ENCODE assay signal across 20 cellular contexts in genomic region chr22:36222887-36223450, GRCh38. TPM values are rescaled to one million over a fixed set of nuclear protein-coding genes. Genes with fewer than 3 reads are reported as not detected.
"Had no signal": no experiment of that assay in that cellular context is flagged by ENCODE, and none has a peak within 500 bp of the region (broad histone marks: within the 10 kb centered on the region; RNA-seq: fewer than 3 reads in every experiment).

No MANE protein-coding gene starts in this region.

- H3K4me3 ChIP-seq: Peyer's patch, SJCRH30 had no signal

- H3K4me3 Mint-ChIP-seq: activated B cell treated with CpG ODN at 0.5 μM for 24 hours; activated CD4-positive, alpha-beta T cell treated with anti-CD3 and anti-CD28 coated beads, Interleukin-2, amount 10 ng/mL, durations not matched to agents 24 days and 14 days; activated naive CD8-positive, alpha-beta T cell treated with anti-CD3 and anti-CD28 coated beads for 36 hours had no signal

- H3K9me3 Mint-ChIP-seq: activated B cell treated with CpG ODN at 0.5 μM for 24 hours; activated CD4-positive, alpha-beta T cell treated with anti-CD3 and anti-CD28 coated beads, Interleukin-2, amount 10 ng/mL, durations not matched to agents 24 days and 14 days; activated naive CD8-positive, alpha-beta T cell treated with anti-CD3 and anti-CD28 coated beads for 36 hours had no signal

- H3K36me3 ChIP-seq: SJCRH30 had no signal

- H3K27me3 Mint-ChIP-seq: activated naive CD8-positive, alpha-beta T cell treated with anti-CD3 and anti-CD28 coated beads for 36 hours had no signal

- H3K27ac Mint-ChIP-seq: activated B cell treated with CpG ODN at 0.5 μM for 24 hours; activated CD4-positive, alpha-beta T cell treated with anti-CD3 and anti-CD28 coated beads, Interleukin-2, amount 10 ng/mL, durations not matched to agents 24 days and 14 days; activated naive CD8-positive, alpha-beta T cell treated with anti-CD3 and anti-CD28 coated beads for 36 hours had no signal

- DNase-seq: activated B cell treated with CpG ODN at 0.5 μM for 24 hours; activated CD4-positive, alpha-beta T cell treated with anti-CD3 and anti-CD28 coated beads for 1 hour; activated CD4-positive, alpha-beta T cell treated with anti-CD3 and anti-CD28 coated beads, Interleukin-2, amount 10 ng/mL, durations not matched to agents 24 days and 14 days; activated CD4-positive, alpha-beta T cell treated with anti-CD3 and anti-CD28 coated beads, Interleukin-2, amount 50 U/mL, for 48 hours; activated effector memory CD4-positive, alpha-beta T cell treated with Interleukin-2 at 50 U/mL for 16 hours; activated naive CD4-positive, alpha-beta T cell treated with Interleukin-2 at 50 U/mL for 16 hours; activated naive CD8-positive, alpha-beta T cell treated with anti-CD3 and anti-CD28 coated beads for 36 hours; activated T-cell treated with anti-CD3 and anti-CD28 coated beads for 4 hours; brain microvascular endothelial cell; cerebellar nuclear complex; MM.1S; NCI-H1105; NCI-H1436; NCI-H187 treated with DMSO at 0.1 percent for 48 hours; NCI-H2081 treated with DMSO at 0.1 percent for 48 hours; NCI-H446; NCI-H524; Peyer's patch; SK-N-SH had no signal

- H3K27me3 ChIP-seq: Peyer's patch had no signal

RNA-seq across cellular contexts. Expression of gene APOL4, which starts 21.4 kb away (rescaled TPM):
- total RNA-seq: activated B cell treated with CpG ODN at 0.5 μM for 24 hours; activated CD4-positive, alpha-beta T cell treated with anti-CD3 and anti-CD28 coated beads, Interleukin-2, amount 10 ng/mL, durations not matched to agents 24 days and 14 days had no signal
